In genomic region chrX:48940404-48940955, GRCh38 we compare ENCODE assay signal across 12 cellular contexts. TPM values are rescaled to one million over a fixed set of nuclear protein-coding genes. Genes with fewer than 3 reads are reported as not detected.
DNase-seq lines count a peak whose midpoint lies in the region; ATAC-seq lines count a peak whose summit lies in the region.
"Had no signal": no experiment of that assay in that cellular context is flagged by ENCODE, and none has a peak within 500 bp of the region (broad histone marks: within the 10 kb centered on the region; RNA-seq: fewer than 3 reads in every experiment).

No MANE protein-coding gene starts in this region.

- H3K27me3 Mint-ChIP-seq in CD4-positive, CD25-positive, alpha-beta regulatory T cell = no peaks in the 10 kb centered on the region
- no peaks in the 10 kb centered on the region for H3K27me3 Mint-ChIP-seq in activated CD4-positive, alpha-beta memory T cell treated with anti-CD3 and anti-CD28 coated beads for 36 hours
- H3K27me3 Mint-ChIP-seq in naive B cell = no peaks in the 10 kb centered on the region
- H3K27me3 Mint-ChIP-seq: stimulated activated naive B cell treated with anti-CD40 and anti-IgM and Interleukin-4, amounts not matched to agents 10 μg/mL and 1 μg/mL and 100 μg/mL, for 72 hours had no signal

- POLR2A ChIA-PET in activated CD4-positive, alpha-beta memory T cell treated with anti-CD3 and anti-CD28 coated beads for 36 hours (lab: Charles Lee) = interaction anchor here (1.2 to 13.3 kb wide), 6 partner anchors 16 to 43 kb away, joined by 3 to 286 read pairs (median 10); partner anchors contain the start of genes PIM2, PQBP1, SLC35A2 and TIMM17B

- DNase-seq in CD4-positive, CD25-positive, alpha-beta regulatory T cell = no peak
- peak in 49 of 76 experiments; percentile 2 to 69 (median 25) for DNase-seq in HUDEP-2 (lab: John Stamatoyannopoulos, UW; ENCODE audit: unreplicated experiment in 76 of 76)
- DNase-seq in activated CD4-positive, alpha-beta memory T cell treated with anti-CD3 and anti-CD28 coated beads for 36 hours = peak; percentile 51
- no peak for DNase-seq in naive B cell
- DNase-seq in DMS53 treated with DMSO at 0.1 percent for 48 hours (lab: John Stamatoyannopoulos, UW; ENCODE audit: unreplicated experiment) = no peak
- no peak for DNase-seq in left colon
- no peak for DNase-seq in Kasumi-1 (lab: John Stamatoyannopoulos, UW)
- no peak for DNase-seq in epidermal melanocyte (ENCODE audit: insufficient read length, low spot score)
- DNase-seq: glutamatergic neuron; HFFc6; NCI-H1436; stimulated activated naive B cell treated with anti-CD40 and anti-IgM and Interleukin-4, amounts not matched to agents 10 μg/mL and 1 μg/mL and 100 μg/mL, for 72 hours had no signal

- H3K9me3 Mint-ChIP-seq in CD4-positive, CD25-positive, alpha-beta regulatory T cell = no peaks in the 10 kb centered on the region
- no peaks in the 10 kb centered on the region for H3K9me3 Mint-ChIP-seq in activated CD4-positive, alpha-beta memory T cell treated with anti-CD3 and anti-CD28 coated beads for 36 hours
- H3K9me3 Mint-ChIP-seq in naive B cell = no peaks in the 10 kb centered on the region
- H3K9me3 Mint-ChIP-seq: HFFc6; stimulated activated naive B cell treated with anti-CD40 and anti-IgM and Interleukin-4, amounts not matched to agents 10 μg/mL and 1 μg/mL and 100 μg/mL, for 72 hours had no signal

- CTCF ChIA-PET in activated CD4-positive, alpha-beta memory T cell treated with anti-CD3 and anti-CD28 coated beads for 36 hours (lab: Charles Lee) = interaction anchor here (0.8 to 1.3 kb wide), 2 partner anchors 49 to 103 kb away, joined by 3 to 5 read pairs; no protein-coding TSS in a partner anchor

- no peaks in the 10 kb centered on the region for H3K36me3 ChIP-seq in CD4-positive, CD25-positive, alpha-beta regulatory T cell (ENCODE audit: control insufficient read depth, insufficient read depth, low read length)

- intact Hi-C loops in activated CD4-positive, alpha-beta memory T cell treated with anti-CD3 and anti-CD28 coated beads for 36 hours (cut with micrococcal nuclease) = no loop called here
- intact Hi-C loops in left colon (cut with DNase I, micrococcal nuclease) = no loop called here

- no peak for ATAC-seq in CD4-positive, CD25-positive, alpha-beta regulatory T cell (ENCODE audit: low read depth in 2 of 2)
- no peak for ATAC-seq in naive B cell (ENCODE audit: low read depth in 2 of 2)
- ATAC-seq in left colon = no peak

- peaks cover 40 to 92% (median 58%) of the 10 kb centered on the region in 4 donors for H3K4me1 Mint-ChIP-seq in CD4-positive, CD25-positive, alpha-beta regulatory T cell
- peaks cover 78% of the 10 kb centered on the region for H3K4me1 Mint-ChIP-seq in activated CD4-positive, alpha-beta memory T cell treated with anti-CD3 and anti-CD28 coated beads for 36 hours (ENCODE audit: low read depth)
- peaks cover 65 to 92% (median 69%) of the 10 kb centered on the region in 3 donors for H3K4me1 Mint-ChIP-seq in naive B cell

- H3K4me1 ChIP-seq in CD4-positive, CD25-positive, alpha-beta regulatory T cell (ENCODE audit: control insufficient read depth, insufficient read depth, low read length, poor library complexity, severe bottlenecking) = peaks cover 88% of the 10 kb centered on the region

- H3K27me3 ChIP-seq in CD4-positive, CD25-positive, alpha-beta regulatory T cell (ENCODE audit: control insufficient read depth, insufficient read depth, low read length) = no peaks in the 10 kb centered on the region

- peaks cover 10% of the 10 kb centered on the region for H3K36me3 Mint-ChIP-seq in CD4-positive, CD25-positive, alpha-beta regulatory T cell
- peaks cover 29% of the 10 kb centered on the region for H3K36me3 Mint-ChIP-seq in activated CD4-positive, alpha-beta memory T cell treated with anti-CD3 and anti-CD28 coated beads for 36 hours
- peaks cover 0 to 6% of the 10 kb centered on the region in 2 donors for H3K36me3 Mint-ChIP-seq in naive B cell

- H3K4me3 ChIP-seq in CD4-positive, CD25-positive, alpha-beta regulatory T cell (ENCODE audit: low read depth, low read length) = peak overlapping the region; percentile 65

- peak overlapping the region in 3 of 4 donors; percentile 49 to 88 (median 72) for H3K4me3 Mint-ChIP-seq in CD4-positive, CD25-positive, alpha-beta regulatory T cell
- H3K4me3 Mint-ChIP-seq in activated CD4-positive, alpha-beta memory T cell treated with anti-CD3 and anti-CD28 coated beads for 36 hours = no peak overlapping the region
- peak overlapping the region; percentile 5 to 91 (median 77) for H3K4me3 Mint-ChIP-seq in naive B cell
- H3K4me3 Mint-ChIP-seq: HFFc6 had no signal

- peak overlapping the region; percentile 96 to 98 (median 98) for H3K27ac Mint-ChIP-seq in CD4-positive, CD25-positive, alpha-beta regulatory T cell
- peak overlapping the region; percentile 97 for H3K27ac Mint-ChIP-seq in activated CD4-positive, alpha-beta memory T cell treated with anti-CD3 and anti-CD28 coated beads for 36 hours
- peak overlapping the region; percentile 97 to 100 (median 100) for H3K27ac Mint-ChIP-seq in naive B cell
- H3K27ac Mint-ChIP-seq: HFFc6 had no signal

- H3K9me3 ChIP-seq in CD4-positive, CD25-positive, alpha-beta regulatory T cell (ENCODE audit: control insufficient read depth in 2 of 2, low read length in 2 of 2) = no peaks in the 10 kb centered on the region

- peak overlapping the region; percentile 99 for H3K27ac ChIP-seq in CD4-positive, CD25-positive, alpha-beta regulatory T cell (ENCODE audit: insufficient read depth, low read length, poor library complexity, severe bottlenecking)

RNA-seq across cellular contexts. Expression of gene OTUD5, which starts 16.9 kb away (rescaled TPM):
- total RNA-seq in CD4-positive, CD25-positive, alpha-beta regulatory T cell = 110 TPM
- polyA plus RNA-seq in CD4-positive, CD25-positive, alpha-beta regulatory T cell = 10 to 100 TPM; 20.2 to 38.2 (median 26.4) TPM
- total RNA-seq in activated CD4-positive, alpha-beta memory T cell treated with anti-CD3 and anti-CD28 coated beads for 36 hours = 10 to 100 TPM; 83.4 to 85.4 TPM
- 10 to 100 TPM; 27.6 to 53.2 (median 39.1) TPM for polyA plus RNA-seq in naive B cell (ENCODE audit: low read depth in 6 of 6)
- total RNA-seq in left colon = 10 to 100 TPM; 37.2 to 44.2 TPM

RNA-seq across cellular contexts. Expression of gene PIM2, which starts 21.7 kb away (rescaled TPM):
- 391 TPM for total RNA-seq in CD4-positive, CD25-positive, alpha-beta regulatory T cell
- polyA plus RNA-seq in CD4-positive, CD25-positive, alpha-beta regulatory T cell = 100 to 1,000 TPM; 475 to 549 (median 501) TPM
- total RNA-seq in activated CD4-positive, alpha-beta memory T cell treated with anti-CD3 and anti-CD28 coated beads for 36 hours = 100 to 1,000 TPM; 386 to 401 TPM
- polyA plus RNA-seq in naive B cell (ENCODE audit: low read depth in 6 of 6) = 100 to 1,000 TPM; 202 to 489 (median 254) TPM
- total RNA-seq in left colon = 10 to 100 TPM; 11.6 to 20.4 TPM

RNA-seq across cellular contexts. Expression of gene SLC35A2, which starts 29.0 kb away (rescaled TPM):
- total RNA-seq in CD4-positive, CD25-positive, alpha-beta regulatory T cell = 50.0 TPM
- 10 to 100 TPM in 2 of 4 donors, 1 to 10 TPM in 2; 7.4 to 13.8 (median 9.0) TPM for polyA plus RNA-seq in CD4-positive, CD25-positive, alpha-beta regulatory T cell
- total RNA-seq in activated CD4-positive, alpha-beta memory T cell treated with anti-CD3 and anti-CD28 coated beads for 36 hours = 10 to 100 TPM; 16.9 to 19.2 TPM
- 10 to 100 TPM in 3 of 6 donors, 1 to 10 TPM in 3; 8.5 to 11.6 (median 10.0) TPM for polyA plus RNA-seq in naive B cell (ENCODE audit: low read depth in 6 of 6)
- 10 to 100 TPM; 50.0 to 60.6 TPM for total RNA-seq in left colon

RNA-seq across cellular contexts. Expression of gene KCND1, which starts 31.2 kb away (rescaled TPM):
- total RNA-seq in CD4-positive, CD25-positive, alpha-beta regulatory T cell = 2.3 TPM
- polyA plus RNA-seq in CD4-positive, CD25-positive, alpha-beta regulatory T cell = under 1 TPM; 0.05 to 0.11 (median 0.07) TPM
- total RNA-seq in activated CD4-positive, alpha-beta memory T cell treated with anti-CD3 and anti-CD28 coated beads for 36 hours = 1 to 10 TPM; 2.4 to 2.5 TPM
- 1 to 10 TPM in 1 of 6 donors, under 1 TPM in 2, not detected in 3; 0.12 to 2.0 (median 0.18) TPM for polyA plus RNA-seq in naive B cell (ENCODE audit: low read depth in 6 of 6)
- under 1 TPM; 0.61 to 0.76 TPM for total RNA-seq in left colon

RNA-seq across cellular contexts. Expression of gene PQBP1, which starts 42.8 kb away (rescaled TPM):
- total RNA-seq in CD4-positive, CD25-positive, alpha-beta regulatory T cell = 70.0 TPM
- 10 to 100 TPM; 83.7 to 98.9 (median 95.8) TPM for polyA plus RNA-seq in CD4-positive, CD25-positive, alpha-beta regulatory T cell
- 10 to 100 TPM; 85.0 to 85.5 TPM for total RNA-seq in activated CD4-positive, alpha-beta memory T cell treated with anti-CD3 and anti-CD28 coated beads for 36 hours
- polyA plus RNA-seq in naive B cell (ENCODE audit: low read depth in 6 of 6) = 100 to 1,000 TPM in 1 of 6 donors, 10 to 100 TPM in 5; 56.8 to 101 (median 83.6) TPM
- total RNA-seq in left colon = 10 to 100 TPM; 68.8 to 70.5 TPM

Comparison
In these comparisons a context has a peak if more than half of its experiments do, and no peak if none do; other contexts are left out.
1. DNase-seq: peak in HUDEP-2 (49 of 76) and activated CD4-positive, alpha-beta memory T cell treated with anti-CD3 and anti-CD28 coated beads for 36 hours (single experiment); none in CD4-positive, CD25-positive, alpha-beta regulatory T cell (0 of 3), naive B cell (single experiment), DMS53 treated with DMSO at 0.1 percent for 48 hours (single experiment), left colon (0 of 2), Kasumi-1 (0 of 2) and epidermal melanocyte (single experiment).
2. RNA of gene PIM2, which starts 21.7 kb away (total RNA-seq): 386 to 401 TPM in activated CD4-positive, alpha-beta memory T cell treated with anti-CD3 and anti-CD28 coated beads for 36 hours and 391 TPM in CD4-positive, CD25-positive, alpha-beta regulatory T cell (single experiment); 11.6 to 20.4 TPM in left colon; every median in the first group is over 10 times any median in the second.
3. Peak in every context shown above with its lines, with median percentiles within 50 percentile points of each other: H3K27ac Mint-ChIP-seq.